ENCODE assay signal across 1 cellular context in genomic region chr11:94866936-94867795, GRCh38.
TF ChIP-seq lines count a peak whose summit lies in the region.

No MANE protein-coding gene starts in this region.

TF ChIP-seq in WTC11, 78 proteins besides CTCF, POLR2A, EP300 and RAD21 (continued from another document):
- no peak for TF ChIP-seq E2F5 (CRISPR knock-in tag; IDR thresholded peaks at IDR 0.05)
- no peak for TF ChIP-seq ZNF121 (CRISPR knock-in tag; IDR thresholded peaks at IDR 0.05)
- no peak for TF ChIP-seq IRF2 (CRISPR knock-in tag; IDR thresholded peaks at IDR 0.05; ENCODE audit: borderline replicate concordance, low read depth)
- TF ChIP-seq ZNF416 (CRISPR knock-in tag; IDR thresholded peaks at IDR 0.05), result no peak
- TF ChIP-seq FOXP1 (CRISPR knock-in tag; IDR thresholded peaks at IDR 0.05; ENCODE audit: borderline replicate concordance), result no peak
- no peak for TF ChIP-seq AFF4 (CRISPR knock-in tag; IDR thresholded peaks at IDR 0.05; ENCODE audit: borderline replicate concordance)
- TF ChIP-seq ZNF423 (CRISPR knock-in tag; IDR thresholded peaks at IDR 0.05), result no peak
- TF ChIP-seq, protein P1, sequence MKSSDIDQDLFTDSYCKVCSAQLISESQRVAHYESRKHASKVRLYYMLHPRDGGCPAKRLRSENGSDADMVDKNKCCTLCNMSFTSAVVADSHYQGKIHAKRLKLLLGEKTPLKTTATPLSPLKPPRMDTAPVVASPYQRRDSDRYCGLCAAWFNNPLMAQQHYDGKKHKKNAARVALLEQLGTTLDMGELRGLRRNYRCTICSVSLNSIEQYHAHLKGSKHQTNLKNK (CRISPR knock-in tag; IDR thresholded peaks at IDR 0.05), result no peak
- TF ChIP-seq ARID4B (CRISPR knock-in tag; IDR thresholded peaks at IDR 0.05; ENCODE audit: borderline replicate concordance), result no peak
